Comparison of ENCODE assay signal across 21 cellular contexts in genomic region chr5:78879541-78879940, GRCh38.
"Had no signal": no experiment of that assay in that cellular context is flagged by ENCODE, and none has a peak within 500 bp of the region (broad histone marks: within the 10 kb centered on the region; RNA-seq: fewer than 3 reads in every experiment).

No MANE protein-coding gene starts in this region.

- H3K4me2 ChIP-seq: smooth muscle cell had no signal

- H3K79me2 ChIP-seq: parathyroid adenoma had no signal

- H3K36me3 ChIP-seq: heart left ventricle, sigmoid colon, thyroid gland, upper lobe of left lung, vagina had no signal

- H2AFZ ChIP-seq: parathyroid adenoma had no signal

- H3K4me1 ChIP-seq: esophagus muscularis mucosa, heart left ventricle, parathyroid adenoma, thyroid gland, upper lobe of left lung, vagina had no signal

- H3K4me3 ChIP-seq: dorsolateral prefrontal cortex, esophagus muscularis mucosa, heart left ventricle, lung, sigmoid colon, smooth muscle cell, thyroid gland, upper lobe of left lung, vagina had no signal

- H3K27ac ChIP-seq: dorsolateral prefrontal cortex, epithelial cell of prostate, esophagus muscularis mucosa, heart left ventricle, parathyroid adenoma, sigmoid colon, thyroid gland, upper lobe of left lung, vagina had no signal

- H3K9ac ChIP-seq: parathyroid adenoma had no signal

- H3K9me3 ChIP-seq: esophagus muscularis mucosa, heart left ventricle, sigmoid colon, thyroid gland, upper lobe of left lung, vagina had no signal

- H3K27me3 ChIP-seq: dorsolateral prefrontal cortex, esophagus muscularis mucosa, heart left ventricle, sigmoid colon, thyroid gland, upper lobe of left lung, vagina had no signal

- ATAC-seq: heart left ventricle; left colon; left ventricle myocardium superior; naive thymus-derived CD4-positive, alpha-beta T cell had no signal

- DNase-seq: cortex of kidney; dorsolateral prefrontal cortex; effector memory CD4-positive, alpha-beta T cell; heart left ventricle; hippocampal formation; left colon; left ventricle myocardium superior; mesendoderm; naive thymus-derived CD4-positive, alpha-beta T cell; nephron progenitor cell; sigmoid colon; stimulated activated CD4-positive, alpha-beta T cell treated with anti-CD3 and anti-CD28 coated beads, Interleukin-2, amount 100 ng/mL, for 48 hours; stimulated activated naive CD4-positive, alpha-beta T cell treated with Interleukin-2 at 50 U/mL for 16 hours; thyroid gland; upper lobe of left lung had no signal
